In genomic region chr20:62045529-62046277, GRCh38 we compare ENCODE assay signal across 12 cellular contexts.
"Had no signal": no experiment of that assay in that cellular context is flagged by ENCODE, and none has a peak within 500 bp of the region (broad histone marks: within the 10 kb centered on the region; RNA-seq: fewer than 3 reads in every experiment).

No MANE protein-coding gene starts in this region.

- H3K27me3 ChIP-seq: body of pancreas, left lung had no signal

- H3K4me3 ChIP-seq: body of pancreas, left lung had no signal

- DNase-seq: activated CD4-positive, alpha-beta T cell treated with anti-CD3 and anti-CD28 coated beads, Interleukin-2, amount 50 U/mL, for 1 hour; activated effector memory CD4-positive, alpha-beta T cell treated with Interleukin-2 at 50 U/mL for 16 hours; amniotic stem cell; cerebellar nuclear complex; endodermal cell; mesenchymal stem cell; stimulated activated CD8-positive, alpha-beta memory T cell treated with anti-CD3 and anti-CD28 coated beads, Interleukin-4, amount 100 ng/mL, for 48 hours; T-helper 2 cell had no signal

- H3K36me3 ChIP-seq: left lung had no signal

- ATAC-seq: body of pancreas; left lung; natural killer cell treated with Interleukin-12 subunit alpha and Interleukin-12 subunit beta and Interleukin-15 and Interleukin-18, amount 100 ng/mL, for 72 hours; sciatic nerve had no signal

- H3K27ac ChIP-seq: body of pancreas, left lung had no signal

- H3K9me3 ChIP-seq: body of pancreas, left lung had no signal
